ENCODE assay signal across 8 cellular contexts in genomic region chr18:79951545-79952456, GRCh38. TPM values are rescaled to one million over a fixed set of nuclear protein-coding genes. Genes with fewer than 3 reads are reported as not detected.
DNase-seq lines count a peak whose midpoint lies in the region; ATAC-seq and TF ChIP-seq lines count a peak whose summit lies in the region.

Gene SLC66A2 (minus strand): TSS chr18:79951653. CDS start chr18:79950926, 727 bp downstream.

- peak within 1 kb of the TSS; percentile 62 to 77 for H3K9ac ChIP-seq in stomach smooth muscle (ENCODE audit: low read length in 2 of 2)

- peaks cover 0 to 7% of the 10 kb centered on the region in 2 donors for H3K27me3 ChIP-seq in stomach smooth muscle (ENCODE audit: control insufficient read depth in 1 of 2, insufficient read depth in 2 of 2, low read length in 2 of 2)

- H3K9me3 Mint-ChIP-seq in neural crest cell = no peaks in the 10 kb centered on the region

- ATAC-seq in GM21390 (IDR thresholded peaks at IDR 0.05; ENCODE audit: unreplicated experiment) = peak; percentile 86

- peak within 1 kb of the TSS; percentile 72 for H3K4me3 ChIP-seq in fibroblast of villous mesenchyme (ENCODE audit: low read depth, low read length)
- H3K4me3 ChIP-seq in stomach smooth muscle (ENCODE audit: low read length in 2 of 2) = peak within 1 kb of the TSS; percentile 80 to 87

- H3K4me3 Mint-ChIP-seq in neural crest cell = peak within 1 kb of the TSS; percentile 92

- H3K9me3 ChIP-seq in stomach smooth muscle (ENCODE audit: control insufficient read depth in 2 of 2, low read length in 2 of 2) = no peaks in the 10 kb centered on the region

- H3K27ac ChIP-seq in stomach smooth muscle (ENCODE audit: low read length) = no peak within 1 kb of the TSS

- no peak within 1 kb of the TSS for H3K27ac Mint-ChIP-seq in neural crest cell (ENCODE audit: unreplicated experiment)

- peaks cover 0 to 2% of the 10 kb centered on the region in 2 donors for H3K36me3 ChIP-seq in stomach smooth muscle (ENCODE audit: control insufficient read depth in 2 of 2, insufficient read depth in 2 of 2, low read length in 2 of 2)

- H3K27me3 Mint-ChIP-seq in neural crest cell (ENCODE audit: low read depth) = peaks cover 42% of the 10 kb centered on the region

- peak; percentile 100 for DNase-seq in D341Med (ENCODE audit: low spot score)
- DNase-seq in HuH-7.5 (ENCODE audit: low spot score) = peak; percentile 72
- DNase-seq in activated effector memory CD4-positive, alpha-beta T cell treated with Interleukin-2 at 50 U/mL for 16 hours = peak; percentile 92
- peak; percentile 89 for DNase-seq in fibroblast of villous mesenchyme (ENCODE audit: low read depth)
- peak; percentile 90 for DNase-seq in neural crest cell (ENCODE audit: low read depth, low spot score)

- TF ChIP-seq CTCF in fibroblast of villous mesenchyme (IDR thresholded peaks at IDR 0.05; ENCODE audit: insufficient read depth, low read depth, low read length) (no peak), neural crest cell (conservative IDR thresholded peaks at IDR 0.05) (peak; percentile 30)

- no peaks in the 10 kb centered on the region for H3K36me3 Mint-ChIP-seq in neural crest cell (ENCODE audit: low read depth)

- peaks cover 28% of the 10 kb centered on the region for H3K4me1 ChIP-seq in stomach smooth muscle (ENCODE audit: control insufficient read depth, insufficient read depth, low read length)

- peak; percentile 57 for TF ChIP-seq POLR2A in Raji (IDR thresholded peaks at IDR 0.05; ENCODE audit: insufficient read depth, low read depth, low read length)

- H3K4me1 Mint-ChIP-seq in neural crest cell = peaks cover 12% of the 10 kb centered on the region

RNA-seq across cellular contexts. Expression of gene SLC66A2, which starts in this region (rescaled TPM):
- 23.3 and 28.3 TPM in 2 replicates for total RNA-seq in fibroblast of villous mesenchyme
- total RNA-seq in neural crest cell = 28.4 and 29.8 TPM in 2 replicates
